In genomic region chr20:55053389-55053788, GRCh38 we compare ENCODE assay signal across 21 cellular contexts.
DNase-seq lines count a peak whose midpoint lies in the region; ATAC-seq, FAIRE-seq and TF ChIP-seq lines count a peak whose summit lies in the region.
"Had no signal": no experiment of that assay in that cellular context is flagged by ENCODE, and none has a peak within 500 bp of the region (broad histone marks: within the 10 kb centered on the region; RNA-seq: fewer than 3 reads in every experiment).

No MANE protein-coding gene starts in this region.

- no peak overlapping the region for H3K9ac ChIP-seq in GM12878 (ENCODE audit: control insufficient read depth, insufficient read depth, low read length)
- H3K9ac ChIP-seq: BLaER1 had no signal

- in situ Hi-C loops in GM12878 (cut with MboI) = no loop called here

- no peak for TF ChIP-seq RAD21 in GM12878 (IDR thresholded peaks at IDR 0.05; ENCODE audit: insufficient read depth, low read depth, low read length)

- H3K4me1 ChIP-seq in GM12878 (ENCODE audit: control insufficient read depth, insufficient read depth, low read length) (no peaks in the 10 kb centered on the region), ascending aorta (no peaks in the 10 kb centered on the region)
- H3K4me1 ChIP-seq: BLaER1, Caco-2 had no signal

- H3K36me3 ChIP-seq in GM12878 (ENCODE audit: control insufficient read depth in 2 of 2, insufficient read depth in 2 of 2, low read length in 1 of 2) (no peaks in the 10 kb centered on the region), ascending aorta (no peaks in the 10 kb centered on the region)
- H3K36me3 ChIP-seq: BE2C, BLaER1 had no signal

- TF ChIP-seq POLR2A in GM12878 (IDR thresholded peaks at IDR 0.05; ENCODE audit: low read depth, low read length) = no peak

- DNase-seq in NCI-H146 (lab: John Stamatoyannopoulos, UW) = peak; percentile 60
- peak; percentile 79 for DNase-seq in NCI-H146 treated with DMSO at 0.1 percent for 48 hours (lab: John Stamatoyannopoulos, UW; ENCODE audit: unreplicated experiment)
- DNase-seq in GM12878 (ENCODE audit: low read depth, low spot score) = no peak
- no peak for DNase-seq in ascending aorta (ENCODE audit: low spot score in 2 of 2)
- DNase-seq: 8988T; ACHN; BE2C; C1 segment of cervical spinal cord; Caco-2; Calu3; CD4-positive, alpha-beta memory T cell; CD4-positive, CD25-positive, alpha-beta regulatory T cell; DMS79 treated with DMSO at 0.1 percent for 48 hours; GF-D8 had no signal

- ATAC-seq in GM12878 (peak; percentile 66), HG03439 (IDR thresholded peaks at IDR 0.05; ENCODE audit: unreplicated experiment) (no peak)

- H3K27ac ChIP-seq in GM12878 (ENCODE audit: control insufficient read depth, insufficient read depth) (no peak overlapping the region), ascending aorta (no peak overlapping the region)
- H3K27ac ChIP-seq: BLaER1 had no signal

- WGBS in GM12878 (ENCODE audit: insufficient coverage, insufficient replicate concordance, low lambda C conversion rate, missing lambda C conversion rate) = 0% methylated on average over 1 of the region's 1 CpG

- H3K4me3 ChIP-seq in GM12878 = no peak overlapping the region
- no peak overlapping the region for H3K4me3 ChIP-seq in ascending aorta
- H3K4me3 ChIP-seq: BLaER1 had no signal

- intact Hi-C loops in GM12878 (cut with micrococcal nuclease; ENCODE audit: unreplicated experiment) = loop anchor here (5.0 to 10.0 kb wide), 2 partner anchors 64 to 211 kb away; no protein-coding TSS in a partner anchor
- intact Hi-C loops in ascending aorta (cut with DNase I) = no loop called here

- no peaks in the 10 kb centered on the region for H3K79me2 ChIP-seq in GM12878 (ENCODE audit: control insufficient read depth, insufficient read depth, low read length)

- no TSS peak for BruUV-seq in GM12878 (replicated peaks; lab: Mats Ljungman, UMichigan)

- no peak for TF ChIP-seq CTCF in GM12878 (IDR thresholded peaks at IDR 0.05 in 2 of 3, conservative IDR thresholded peaks at IDR 0.05 in 1 of 3; ENCODE audit: control insufficient read depth in 2 of 3, extremely low read depth in 1 of 3, insufficient read depth in 1 of 3, low read depth in 3 of 3, low read length in 3 of 3)
- no peak for TF ChIP-seq CTCF in ascending aorta (IDR thresholded peaks at IDR 0.05)

- H3K27me3 ChIP-seq in GM12878 (replicated peaks in 1 of 2; ENCODE audit: control insufficient read depth in 2 of 2, insufficient read depth in 2 of 2, low read length in 1 of 2) (no peaks in the 10 kb centered on the region), ascending aorta (no peaks in the 10 kb centered on the region)
- H3K27me3 ChIP-seq: BE2C, BLaER1 had no signal

- POLR2A ChIA-PET in GM12878 (lab: Charles Lee) = no interaction called here

- SMC1A ChIA-PET in GM12878 (lab: Charles Lee; ENCODE audit: uncharacterized antibody, unreplicated experiment) = interaction anchor here (1.2 to 1.3 kb wide), 2 partner anchors 9 to 43 kb away, joined by 3 read pairs; no protein-coding TSS in a partner anchor

- no peak overlapping the region for H3K4me2 ChIP-seq in GM12878 (ENCODE audit: control insufficient read depth, insufficient read depth)
- H3K4me2 ChIP-seq: BLaER1 had no signal

- CTCF ChIA-PET in GM12878 (lab: Yijun Ruan, JAX) = interaction anchor here (0.6 to 1.1 kb wide), 4 partner anchors 10 to 155 kb away, joined by 3 to 4 read pairs (median 3); no protein-coding TSS in a partner anchor

- RAD21 ChIA-PET in GM12878 (lab: Charles Lee; ENCODE audit: unreplicated experiment) = interaction anchor here (2.1 kb wide), 1 partner anchor 73 kb away, joined by 9 read pairs; no protein-coding TSS in a partner anchor

- H4K20me1 ChIP-seq in GM12878 (ENCODE audit: control insufficient read depth, insufficient read depth) = no peaks in the 10 kb centered on the region
- H4K20me1 ChIP-seq: BLaER1 had no signal

- H3K9me3 ChIP-seq in GM12878 (replicated peaks; ENCODE audit: control insufficient read depth, insufficient read depth, low read length) (no peaks in the 10 kb centered on the region), ascending aorta (no peaks in the 10 kb centered on the region)
- H3K9me3 ChIP-seq: BE2C, BLaER1, Caco-2 had no signal

- no peak for FAIRE-seq in GM12878 (lab: Jason Lieb, UNC)
- FAIRE-seq: A204.1, D721Med, G401.6, GM12892, GM18507 had no signal

- H2AFZ ChIP-seq in GM12878 (ENCODE audit: control insufficient read depth, low read depth, low read length) = no peak overlapping the region

- 0 out of 4 replicates have a peak, but pooled peaks of 1 of the 2 experiments have one; percentile 39 for TF ChIP-seq EP300 in GM12878 (IDR thresholded peaks at IDR 0.05; ENCODE audit: borderline replicate concordance in 1 of 2, control insufficient read depth in 1 of 2, low read depth in 2 of 2, low read length in 2 of 2)

TF ChIP-seq in GM12878, 131 proteins besides CTCF, POLR2A, EP300 and RAD21:
- TF ChIP-seq SUPT20H (IDR thresholded peaks at IDR 0.05; ENCODE audit: borderline replicate concordance, control insufficient read depth, low read depth, low read length) (no peak), MTA2 (IDR thresholded peaks at IDR 0.05; ENCODE audit: low read depth) (peak; percentile 88), REST (IDR thresholded peaks at IDR 0.05; ENCODE audit: low read depth, low read length) (no peak), RCOR1 (conservative IDR thresholded peaks at IDR 0.05; ENCODE audit: low read depth, low read length) (no peak), NFXL1 (IDR thresholded peaks at IDR 0.05; ENCODE audit: borderline replicate concordance) (no peak), NFYA (IDR thresholded peaks at IDR 0.05; ENCODE audit: borderline replicate concordance, low read depth, low read length) (no peak), ZNF24 (IDR thresholded peaks at IDR 0.05) (no peak), ATF7 (IDR thresholded peaks at IDR 0.05; ENCODE audit: low read depth) (peak; percentile 18; the same call in 1 of the 2 replicates), MYB (IDR thresholded peaks at IDR 0.05; ENCODE audit: borderline replicate concordance, low read depth, low read length) (no peak)

Comparison
In these comparisons a context has a peak if more than half of its experiments do, and no peak if none do; other contexts are left out.
1. DNase-seq: peak in NCI-H146 (single experiment) and NCI-H146 treated with DMSO at 0.1 percent for 48 hours (single experiment); none in GM12878 (single experiment) and ascending aorta (0 of 2).